Comparison of ENCODE assay signal across 10 cellular contexts in the genomic region with DNA sequence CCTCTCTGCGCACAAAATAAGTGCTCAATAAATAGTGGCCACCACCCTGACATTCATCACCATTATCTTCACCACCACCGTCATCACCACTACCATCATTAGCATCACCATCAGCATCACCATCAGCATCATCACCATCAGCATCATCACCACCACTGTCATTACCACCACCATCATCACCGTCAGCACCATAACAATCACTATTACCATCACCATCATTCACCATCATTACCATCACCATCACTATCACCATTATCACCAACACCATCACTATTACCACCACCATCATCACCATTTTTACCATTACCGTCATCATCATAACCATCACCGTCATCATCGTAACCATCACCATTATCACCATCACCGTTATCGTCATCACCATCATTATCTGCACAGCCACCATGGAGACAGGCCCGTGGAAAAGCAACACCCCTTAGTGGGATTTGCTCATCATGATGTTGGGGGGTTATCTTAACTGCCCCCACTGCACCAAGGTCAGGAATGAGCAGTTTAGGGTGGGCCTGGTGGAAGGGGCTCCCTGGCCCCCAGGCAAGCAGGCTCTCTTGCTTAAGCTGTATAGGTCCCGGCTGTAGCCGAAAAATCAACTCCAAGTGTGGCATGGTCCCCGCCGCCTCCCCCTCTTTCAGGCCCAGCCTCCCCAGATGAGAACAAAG. TPM values are rescaled to one million over a fixed set of nuclear protein-coding genes. Genes with fewer than 3 reads are reported as not detected.
DNase-seq lines count a peak whose midpoint lies in the region; ATAC-seq and TF ChIP-seq lines count a peak whose summit lies in the region.
"Had no signal": no experiment of that assay in that cellular context is flagged by ENCODE, and none has a peak within 500 bp of the region (broad histone marks: within the 10 kb centered on the region; RNA-seq: fewer than 3 reads in every experiment).

No MANE protein-coding gene starts in this region.

- WGBS in neuronal stem cell (ENCODE audit: extremely low coverage in 2 of 2, insufficient read length in 2 of 2, insufficient replicate concordance in 1 of 2), 2 donors = 100% methylated on average over 5 to 6 of the region's 13 CpGs
- 87% methylated on average over 11 of the region's 13 CpGs for WGBS in esophagus muscularis mucosa

- H2BK120ac ChIP-seq in neuronal stem cell (ENCODE audit: low read depth, low read length) = no peak overlapping the region

- no peak overlapping the region for H3K4ac ChIP-seq in neuronal stem cell (ENCODE audit: low read length)

- H3K9ac ChIP-seq in Loucy (ENCODE audit: low read depth, low read length, poor library complexity, severe bottlenecking) (peak overlapping the region; percentile 82), neuronal stem cell (ENCODE audit: low read depth, low read length, poor library complexity) (peak overlapping the region; percentile 24)

- CTCF ChIA-PET in Caco-2 (lab: Charles Lee) = no interaction called here

- no peak overlapping the region for H3K4me3 ChIP-seq in Caco-2 (ENCODE audit: low read depth, low read length)
- H3K4me3 ChIP-seq in Loucy (ENCODE audit: low read length, poor library complexity, severe bottlenecking) = no peak overlapping the region
- no peak overlapping the region for H3K4me3 ChIP-seq in neuronal stem cell (ENCODE audit: low read length in 2 of 2)
- no peak overlapping the region for H3K4me3 ChIP-seq in esophagus muscularis mucosa

- H3K4me1 Mint-ChIP-seq in Caco-2 (ENCODE audit: low read depth, unreplicated experiment) (peaks cover 13% of the 10 kb centered on the region), brain (peaks cover 29% of the 10 kb centered on the region)

- peaks cover 13% of the 10 kb centered on the region; the same call in 1 of the 2 replicates for H3F3A ChIP-seq in Loucy (ENCODE audit: low read depth)

- no peak overlapping the region for H3K27ac ChIP-seq in neuronal stem cell (replicated peaks; ENCODE audit: low read length)
- H3K27ac ChIP-seq in esophagus muscularis mucosa (replicated peaks in 1 of 4) = no peak overlapping the region

- no peaks in the 10 kb centered on the region for H4K20me1 ChIP-seq in Loucy (ENCODE audit: insufficient read depth, low read length, poor library complexity, severe bottlenecking)

- H3K27ac Mint-ChIP-seq in Caco-2 (ENCODE audit: unreplicated experiment) (no peak overlapping the region), brain (peak overlapping the region; percentile 19 to 91 (median 75))

- H2BK15ac ChIP-seq in neuronal stem cell (ENCODE audit: low read length) = peak overlapping the region; percentile 35

- no peak overlapping the region for H3K14ac ChIP-seq in neuronal stem cell (ENCODE audit: low read length)

- H3K27me3 ChIP-seq in Caco-2 (replicated peaks; ENCODE audit: control insufficient read depth, insufficient read depth, low read length) (no peaks in the 10 kb centered on the region), Loucy (ENCODE audit: insufficient read depth, low read length, poor library complexity, severe bottlenecking) (no peaks in the 10 kb centered on the region), neuronal stem cell (ENCODE audit: control insufficient read depth in 3 of 3, insufficient read depth in 3 of 3, low read depth in 1 of 3, low read length in 3 of 3) (no peaks in the 10 kb centered on the region), esophagus muscularis mucosa (no peaks in the 10 kb centered on the region)

- H3K4me3 Mint-ChIP-seq in Caco-2 (ENCODE audit: unreplicated experiment) (no peak overlapping the region), brain (peak overlapping the region in 1 of 5 experiments; percentile 35)

- H3K4me1 ChIP-seq in Caco-2 (peaks cover 8% of the 10 kb centered on the region), Loucy (ENCODE audit: insufficient read depth, low read length, poor library complexity, severe bottlenecking) (peaks cover 53% of the 10 kb centered on the region), neuronal stem cell (ENCODE audit: control insufficient read depth in 2 of 2, insufficient read depth in 1 of 2, low read depth in 1 of 2, low read length in 2 of 2) (peaks cover 15% of the 10 kb centered on the region in 2 donors), esophagus muscularis mucosa (peaks cover 14 to 28% (median 23%) of the 10 kb centered on the region in 4 donors)

- TSS peak; percentile 32 for BruUV-seq in Caco-2 (replicated peaks; lab: Mats Ljungman, UMichigan)

- no peak overlapping the region for H4K91ac ChIP-seq in neuronal stem cell (ENCODE audit: low read depth, low read length, poor library complexity)

- H3K36me3 Mint-ChIP-seq in Caco-2 (ENCODE audit: insufficient read depth, unreplicated experiment) (peaks cover 6% of the 10 kb centered on the region), brain (peaks cover 27% of the 10 kb centered on the region)

- DNase-seq in Caco-2 (no peak), neuronal stem cell (ENCODE audit: low spot score) (no peak), NCI-H2227 (lab: John Stamatoyannopoulos, UW; ENCODE audit: unreplicated experiment) (no peak), NAMALWA (ENCODE audit: low spot score) (no peak), esophagus muscularis mucosa (ENCODE audit: extremely low spot score) (no peak)
- DNase-seq: NCI-H2081 treated with DMSO at 0.1 percent for 48 hours, PC-3 had no signal

- H2AK5ac ChIP-seq in neuronal stem cell (ENCODE audit: low read depth, low read length) = no peak overlapping the region

- TF ChIP-seq CTCF in Caco-2 (IDR thresholded peaks at IDR 0.05; ENCODE audit: insufficient read depth in 1 of 2, low read depth in 1 of 2, low read length in 1 of 2, severe bottlenecking in 1 of 2, unreplicated experiment in 1 of 2) (no peak), Loucy (conservative IDR thresholded peaks at IDR 0.05; ENCODE audit: low read length) (no peak), brain (conservative IDR thresholded peaks at IDR 0.05) (no peak), esophagus muscularis mucosa (IDR thresholded peaks at IDR 0.05) (no peak)

- no peaks in the 10 kb centered on the region for H3K79me1 ChIP-seq in neuronal stem cell (ENCODE audit: low read depth, low read length)

- H3K9me3 Mint-ChIP-seq in Caco-2 (ENCODE audit: unreplicated experiment) (no peaks in the 10 kb centered on the region), brain (no peaks in the 10 kb centered on the region)

- no peak overlapping the region for H3K23ac ChIP-seq in neuronal stem cell (ENCODE audit: low read depth, low read length, poor library complexity)

- peaks cover 43% of the 10 kb centered on the region for H3K79me2 ChIP-seq in Loucy (ENCODE audit: insufficient read depth, low read length)

- H3K27me3 Mint-ChIP-seq in Caco-2 (ENCODE audit: insufficient read depth, unreplicated experiment) (no peaks in the 10 kb centered on the region), brain (no peaks in the 10 kb centered on the region)

- TF ChIP-seq POLR2A in esophagus muscularis mucosa (IDR thresholded peaks at IDR 0.05; ENCODE audit: low read depth) = no peak

- H3K36me3 ChIP-seq in Caco-2 (ENCODE audit: control insufficient read depth, insufficient read depth, low read length) (peaks cover 2% of the 10 kb centered on the region; the same call in 1 of the 2 replicates), Loucy (ENCODE audit: insufficient read depth, low read length) (peaks cover 65% of the 10 kb centered on the region; the same call in 1 of the 2 replicates), neuronal stem cell (replicated peaks in 1 of 2; ENCODE audit: control insufficient read depth in 2 of 2, insufficient read depth in 2 of 2, low read length in 2 of 2) (peaks cover 5 to 31% of the 10 kb centered on the region in 2 donors), esophagus muscularis mucosa (peaks cover 13 to 80% (median 30%) of the 10 kb centered on the region in 4 donors)

- intact Hi-C loops in Caco-2 (cut with micrococcal nuclease; ENCODE audit: unreplicated experiment) (no loop called here), esophagus muscularis mucosa (cut with DNase I) (no loop called here)

- H3K9me3 ChIP-seq in Caco-2 (no peaks in the 10 kb centered on the region), Loucy (ENCODE audit: insufficient read depth, low read depth, low read length) (no peaks in the 10 kb centered on the region), neuronal stem cell (replicated peaks in 1 of 2; ENCODE audit: control insufficient read depth in 2 of 2, insufficient read depth in 1 of 2, low read depth in 1 of 2, low read length in 2 of 2) (no peaks in the 10 kb centered on the region), esophagus muscularis mucosa (no peaks in the 10 kb centered on the region)

- TF ChIP-seq EP300 in esophagus muscularis mucosa (IDR thresholded peaks at IDR 0.05) = no peak

- H2BK5ac ChIP-seq in neuronal stem cell (ENCODE audit: low read length) = peak overlapping the region; percentile 67

- H3K4me2 ChIP-seq in Loucy (ENCODE audit: low read depth, low read length, poor library complexity, severe bottlenecking) = peak overlapping the region; percentile 95
- no peak overlapping the region for H3K4me2 ChIP-seq in neuronal stem cell (ENCODE audit: insufficient read depth, low read length, poor library complexity, severe bottlenecking)

- no peak overlapping the region for H2BK12ac ChIP-seq in neuronal stem cell (ENCODE audit: low read length)

- ATAC-seq in HG03460 (IDR thresholded peaks at IDR 0.05; ENCODE audit: unreplicated experiment) = no peak
- ATAC-seq: PC-3 had no signal

- H3K18ac ChIP-seq in neuronal stem cell (ENCODE audit: low read length) = peak overlapping the region; percentile 55

- H4K8ac ChIP-seq in neuronal stem cell (ENCODE audit: low read depth, low read length) = no peak overlapping the region

- no peak overlapping the region for H2AFZ ChIP-seq in Loucy (ENCODE audit: low read length)
- H2AFZ ChIP-seq in neuronal stem cell (ENCODE audit: low read length) = peak overlapping the region; percentile 74

- POLR2A ChIA-PET in Caco-2 (lab: Charles Lee) = no interaction called here

- no peaks in the 10 kb centered on the region for H3K9me2 ChIP-seq in Loucy (replicated peaks; ENCODE audit: low read depth, low read length)

RNA-seq across cellular contexts. Expression of a gene that starts 18.1 kb away (rescaled TPM):
- total RNA-seq in Caco-2 (2022) = 43.0 and 57.8 TPM in 2 replicates
- polyA plus RNA-seq in brain (ENCODE audit: insufficient read depth, low read depth, low replicate concordance) = 9.6 TPM
- polyA plus RNA-seq in neuronal stem cell (2013, experiment 1 of 2) = 13.9 TPM
- 13.8 TPM for polyA plus RNA-seq in neuronal stem cell (2013, experiment 2 of 2)
- 10 to 100 TPM; 12.5 to 18.5 (median 17.3) TPM for total RNA-seq in esophagus muscularis mucosa

RNA-seq across cellular contexts. Expression of a gene that starts 40.0 kb away (rescaled TPM):
- total RNA-seq in Caco-2 (2022) (45.5 and 46.0 TPM in 2 replicates), esophagus muscularis mucosa (not detected)
- 0.49 TPM for polyA plus RNA-seq in brain (ENCODE audit: insufficient read depth, low read depth, low replicate concordance)
- 0.14 TPM for polyA plus RNA-seq in neuronal stem cell (2013, experiment 1 of 2)
- polyA plus RNA-seq in neuronal stem cell (2013, experiment 2 of 2) = 0.08 TPM
- total RNA-seq: PC-3 had no signal

RNA-seq across cellular contexts. Expression of a gene that starts 46.8 kb away (rescaled TPM):
- total RNA-seq in Caco-2 (2022) (18.3 and 27.5 TPM in 2 replicates), esophagus muscularis mucosa (1 to 10 TPM in 1 of 4 donors, not detected in 3; 1.3 TPM)
- 3.2 TPM for polyA plus RNA-seq in brain (ENCODE audit: insufficient read depth, low read depth, low replicate concordance)
- polyA plus RNA-seq in neuronal stem cell (2013, experiment 1 of 2) = not detected
- not detected for polyA plus RNA-seq in neuronal stem cell (2013, experiment 2 of 2)
- total RNA-seq: PC-3 had no signal

Comparison
In these comparisons a context has a peak if more than half of its experiments do, and no peak if none do; other contexts are left out.
1. RNA of a gene that starts 40.0 kb away (total RNA-seq): 45.5 to 46.0 TPM in Caco-2; not detected in esophagus muscularis mucosa; every median in the first group is over 10 times any median in the second.